In the genomic region with DNA sequence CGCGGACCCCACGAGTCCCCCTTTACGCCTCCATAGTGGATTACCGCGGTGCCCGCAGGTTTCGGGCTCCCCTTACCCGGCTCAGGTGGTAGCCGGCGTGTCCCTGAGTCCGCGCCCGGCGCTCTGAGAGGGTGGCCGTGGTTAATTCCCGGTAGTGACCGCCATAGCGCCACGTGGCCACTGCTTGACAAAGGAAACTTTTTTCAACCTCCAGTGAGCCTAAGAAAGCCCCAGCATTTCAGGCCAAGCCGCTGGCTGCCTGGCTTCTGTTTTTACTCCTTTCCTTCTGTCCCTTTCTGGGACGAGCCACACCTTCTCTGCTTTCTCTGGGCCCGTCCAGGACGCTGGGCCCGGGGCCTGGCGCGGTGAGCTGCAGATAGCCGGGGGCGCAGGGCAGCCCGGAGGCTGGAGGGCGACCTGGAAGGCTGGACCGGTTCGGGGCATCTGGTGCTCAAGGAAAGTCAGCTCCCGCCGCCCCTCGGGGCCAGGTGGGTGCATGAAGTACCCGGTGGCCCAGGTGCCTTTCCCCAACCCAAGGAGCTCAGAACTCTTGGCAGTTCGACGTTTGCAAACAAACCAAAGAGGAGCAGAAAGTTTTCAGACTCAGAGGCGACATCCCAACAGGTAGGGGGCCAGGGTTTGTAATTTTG, we compare ENCODE assay signal across 8 cellular contexts. TPM values are rescaled to one million over a fixed set of nuclear protein-coding genes. Genes with fewer than 3 reads are reported as not detected.
A peak's percentile ranks its signal among the peaks of the same experiment; 100 is the strongest.
DNase-seq lines count a peak whose midpoint lies in the region; ATAC-seq, FAIRE-seq and TF ChIP-seq lines count a peak whose summit lies in the region.

No MANE protein-coding gene starts in this region.

- no peaks in the 10 kb centered on the region for H3K36me3 ChIP-seq in gastrocnemius medialis

- no peak for TF ChIP-seq CTCF in AG04450 (IDR thresholded peaks at IDR 0.05; ENCODE audit: low read depth, low read length)
- TF ChIP-seq CTCF in gastrocnemius medialis (IDR thresholded peaks at IDR 0.05 in 4 of 5, conservative IDR thresholded peaks at IDR 0.05 in 1 of 5) = peak in 1 of 5 experiments; percentile 25

- no peak for FAIRE-seq in GM12891 (lab: Jason Lieb, UNC)

- DNase-seq in AG04450 (ENCODE audit: low read depth, low spot score) (no peak), GM12891 (ENCODE audit: insufficient read length, low spot score) (peak; percentile 24), NCI-H510A (lab: John Stamatoyannopoulos, UW) (peak; percentile 82), gastrocnemius medialis (peak in 1 of 2 donors; percentile 70), mesenteric fat pad (ENCODE audit: low spot score) (no peak)

- peak overlapping the region; percentile 91 for H3K27ac ChIP-seq in AG04450 (ENCODE audit: low read depth, low read length)
- H3K27ac ChIP-seq in angular gyrus (ENCODE audit: low read depth, low read length) = peak overlapping the region; percentile 68
- H3K27ac ChIP-seq in gastrocnemius medialis = peak overlapping the region; percentile 80 to 95 (median 89)

- in situ Hi-C loops in gastrocnemius medialis (cut with MboI; ENCODE audit: low sequenced_read_pairs in 4 of 4) = no loop called here

- H3K4me3 ChIP-seq in AG04450 (ENCODE audit: low read depth, low read length) (peak overlapping the region; percentile 87), iPS-11a (ENCODE audit: low read depth, low read length) (peak overlapping the region; percentile 42), gastrocnemius medialis (peak overlapping the region; percentile 83 to 97 (median 86))

- CTCF ChIA-PET in AG04450 (lab: Charles Lee) = interaction anchor here (0.5 to 1.1 kb wide), 2 partner anchors 155 to 227 kb away, joined by 3 read pairs; no protein-coding TSS in a partner anchor

- no peaks in the 10 kb centered on the region for H3K9me3 ChIP-seq in AG04450 (ENCODE audit: control insufficient read depth, insufficient read depth, low read length)
- H3K9me3 ChIP-seq in gastrocnemius medialis = no peaks in the 10 kb centered on the region

- TF ChIP-seq POLR2A in GM12891 (IDR thresholded peaks at IDR 0.05; ENCODE audit: low read depth, low read length) (no peak), gastrocnemius medialis (IDR thresholded peaks at IDR 0.05) (no peak)

- POLR2A ChIA-PET in AG04450 (lab: Yijun Ruan, JAX) = interaction anchor here (0.8 to 4.8 kb wide), 2 partner anchors 11 to 28 kb away, joined by 3 to 31 read pairs; no protein-coding TSS in a partner anchor

- ATAC-seq in HG02943 (IDR thresholded peaks at IDR 0.05; ENCODE audit: low read depth, unreplicated experiment) (peak; percentile 27), gastrocnemius medialis (peak; percentile 58 to 71)

- peaks cover 35 to 41% of the 10 kb centered on the region in 2 donors for H3K4me1 ChIP-seq in gastrocnemius medialis

- H3K27me3 ChIP-seq in AG04450 (ENCODE audit: control insufficient read depth, insufficient read depth, low read length) (no peaks in the 10 kb centered on the region), gastrocnemius medialis (no peaks in the 10 kb centered on the region)

- intact Hi-C loops in gastrocnemius medialis (cut with DNase I; ENCODE audit: low total_unique reads) = loop anchor here (5.0 to 10.0 kb wide), 4 partner anchors 48 to 984 kb away; a partner anchor contains a TSS

TF ChIP-seq in GM12891, 5 proteins besides CTCF, POLR2A, EP300 and RAD21:
- TF ChIP-seq POU2F2 (IDR thresholded peaks at IDR 0.05; ENCODE audit: low read depth, low read length) = no peak
- no peak for TF ChIP-seq TAF1 (IDR thresholded peaks at IDR 0.05; ENCODE audit: low read depth, low read length)
- no peak for TF ChIP-seq POLR2AphosphoS5 (IDR thresholded peaks at IDR 0.05; ENCODE audit: low read depth, low read length)
- TF ChIP-seq PAX5 (IDR thresholded peaks at IDR 0.05; ENCODE audit: insufficient read depth, low read length, severe bottlenecking) = no peak
- no peak for TF ChIP-seq SPI1 (IDR thresholded peaks at IDR 0.05; ENCODE audit: low read depth, low read length)

RNA-seq across cellular contexts. Expression of a gene that starts 0.5 kb away (rescaled TPM):
- polyA plus RNA-seq in AG04450 (2011; rRNA removed) = 52.7 and 54.4 TPM in 2 replicates
- 57.9 and 74.8 TPM in 2 replicates for polyA minus RNA-seq in AG04450 (2011; rRNA and poly(A)+ RNA removed)
- polyA plus RNA-seq in GM12891 (2012; ENCODE audit: low read depth, missing spikeins) = 1.2 TPM
- total RNA-seq in gastrocnemius medialis (100 to 1,000 TPM; 281 to 590 (median 339) TPM), mesenteric fat pad (64.5 TPM)

Comparison
In these comparisons a context has a peak if more than half of its experiments do, and no peak if none do; other contexts are left out.
1. DNase-seq: peak in GM12891 (single experiment) and NCI-H510A (single experiment); none in AG04450 (single experiment) and mesenteric fat pad (single experiment).
2. Peak in every context shown above with its lines, with median percentiles within 50 percentile points of each other: H3K27ac ChIP-seq and H3K4me3 ChIP-seq.